Comparison of ENCODE assay signal across 10 cellular contexts in the genomic region with DNA sequence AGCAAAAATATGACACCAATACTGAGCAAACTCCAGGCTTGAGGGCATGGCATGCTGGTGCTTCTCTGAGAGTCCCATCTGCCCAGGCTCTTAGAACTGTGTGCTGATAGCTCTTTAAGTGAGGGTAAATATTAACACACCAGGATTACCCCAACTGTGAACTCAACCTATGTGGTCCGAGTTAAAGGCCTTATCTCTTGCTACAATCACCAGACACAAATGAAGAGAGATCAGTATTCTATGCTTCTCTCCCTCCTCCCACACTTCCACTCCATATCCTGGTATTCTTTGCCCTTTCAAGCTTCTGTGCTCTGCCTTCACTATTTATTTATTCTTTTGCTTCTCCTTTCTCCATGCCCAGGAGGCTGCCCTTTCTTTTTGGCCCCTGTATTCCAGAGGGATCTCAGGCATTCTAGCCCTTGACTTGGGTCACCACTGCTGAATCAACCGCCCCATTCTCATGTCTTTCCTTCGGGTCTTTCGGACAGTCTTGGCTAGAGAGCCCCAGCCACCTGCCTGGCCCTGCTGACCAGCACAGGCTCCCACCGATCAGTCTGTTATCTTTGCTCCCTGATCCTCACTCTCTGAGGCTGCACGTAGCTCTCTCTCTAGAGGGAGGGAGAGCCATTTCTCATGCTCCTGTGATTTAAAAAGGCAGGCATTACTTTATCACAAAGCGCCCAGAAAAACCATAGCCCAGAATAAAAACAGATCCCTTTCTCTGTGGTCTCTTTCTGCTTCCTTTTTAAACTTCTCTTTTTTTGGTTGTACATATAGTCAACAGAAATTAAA. TPM values are rescaled to one million over a fixed set of nuclear protein-coding genes. Genes with fewer than 3 reads are reported as not detected.
DNase-seq lines count a peak whose midpoint lies in the region; ATAC-seq and TF ChIP-seq lines count a peak whose summit lies in the region.
"Had no signal": no experiment of that assay in that cellular context is flagged by ENCODE, and none has a peak within 500 bp of the region (broad histone marks: within the 10 kb centered on the region; RNA-seq: fewer than 3 reads in every experiment).

No MANE protein-coding gene starts in this region.

- DNase-seq in GM23338 (ENCODE audit: low spot score) (no peak), NCI-H524 (lab: John Stamatoyannopoulos, UW) (peak; percentile 47 to 86), A673 (ENCODE audit: low spot score) (no peak), NCI-H187 (lab: John Stamatoyannopoulos, UW) (no peak)
- no peak for DNase-seq in central memory CD8-positive, alpha-beta T cell (ENCODE audit: low spot score in 2 of 2)
- no peak for DNase-seq in CD8-positive, alpha-beta T cell
- DNase-seq: activated CD4-positive, alpha-beta T cell treated with anti-CD3 and anti-CD28 coated beads, Interleukin-2, amount 10 ng/mL, durations not matched to agents 7 days and 5 days; NCI-H2171 had no signal

- H3F3A ChIP-seq in GM23338 (replicated peaks; ENCODE audit: low read depth) = no peaks in the 10 kb centered on the region

- H3K9me2 ChIP-seq in GM23338 (ENCODE audit: insufficient read depth) = no peaks in the 10 kb centered on the region

- 0 out of 2 replicates have a peak overlapping the region, but pooled peaks have one; percentile 64 for H2AFZ ChIP-seq in GM23338

- H3K4me2 ChIP-seq in GM23338 = no peak overlapping the region

- no peak overlapping the region for H3K9ac ChIP-seq in skeletal muscle tissue (ENCODE audit: low read depth in 1 of 3, low read length in 3 of 3)

- intact Hi-C loops in A673 (cut with micrococcal nuclease; ENCODE audit: unreplicated experiment) = no loop called here
- intact Hi-C loops in CD8-positive, alpha-beta T cell (cut with DNase I, micrococcal nuclease) = loop anchor here in 1 of 2 experiments (10.0 kb wide), 1 partner anchor 48 kb away; no protein-coding TSS in a partner anchor

- TF ChIP-seq CTCF in GM23338 (conservative IDR thresholded peaks at IDR 0.05; ENCODE audit: low read depth in 2 of 2) (no peak), A673 (conservative IDR thresholded peaks at IDR 0.05; ENCODE audit: low read depth, low read length) (no peak)
- TF ChIP-seq CTCF in CD8-positive, alpha-beta T cell (IDR thresholded peaks at IDR 0.05) = no peak

- H3K36me3 ChIP-seq in GM23338 (ENCODE audit: insufficient read depth) (no peaks in the 10 kb centered on the region), skeletal muscle tissue (ENCODE audit: control insufficient read depth in 3 of 3, insufficient read depth in 3 of 3, low read length in 3 of 3) (no peaks in the 10 kb centered on the region), A673 (ENCODE audit: insufficient read depth, low read length, poor library complexity, severe bottlenecking) (no peaks in the 10 kb centered on the region)
- H3K36me3 ChIP-seq in CD8-positive, alpha-beta T cell (ENCODE audit: insufficient read depth, low read length) = no peaks in the 10 kb centered on the region

- H4K20me1 ChIP-seq in GM23338 (replicated peaks; ENCODE audit: insufficient read depth) = no peaks in the 10 kb centered on the region

- H3K4me3 ChIP-seq in GM23338 (no peak overlapping the region), skeletal muscle tissue (ENCODE audit: low read length in 3 of 3) (no peak overlapping the region), A673 (ENCODE audit: low read depth, low read length, poor library complexity, severe bottlenecking) (no peak overlapping the region)
- no peak overlapping the region for H3K4me3 ChIP-seq in CD8-positive, alpha-beta T cell (ENCODE audit: low read depth, low read length)

- H3K27ac ChIP-seq in GM23338 (ENCODE audit: low read depth) (no peak overlapping the region), skeletal muscle tissue (ENCODE audit: low read depth, low read length) (peak overlapping the region; percentile 23), A673 (ENCODE audit: low read depth, low read length, poor library complexity, severe bottlenecking) (no peak overlapping the region)
- H3K27ac ChIP-seq in CD8-positive, alpha-beta T cell (ENCODE audit: low read depth, low read length) = no peak overlapping the region

- no peak overlapping the region for H3K27ac Mint-ChIP-seq in GM23338
- peak overlapping the region; percentile 47 for H3K27ac Mint-ChIP-seq in central memory CD8-positive, alpha-beta T cell (ENCODE audit: low read depth)
- no peak overlapping the region for H3K27ac Mint-ChIP-seq in CD8-positive, alpha-beta T cell
- H3K27ac Mint-ChIP-seq: activated CD4-positive, alpha-beta T cell treated with anti-CD3 and anti-CD28 coated beads, Interleukin-2, amount 10 ng/mL, durations not matched to agents 7 days and 5 days had no signal

- no peaks in the 10 kb centered on the region for H3K36me3 Mint-ChIP-seq in GM23338 (ENCODE audit: low read depth)
- H3K36me3 Mint-ChIP-seq in central memory CD8-positive, alpha-beta T cell (ENCODE audit: insufficient read depth) = no peaks in the 10 kb centered on the region
- no peaks in the 10 kb centered on the region for H3K36me3 Mint-ChIP-seq in CD8-positive, alpha-beta T cell

- no peaks in the 10 kb centered on the region for H3K9me3 ChIP-seq in skeletal muscle tissue (ENCODE audit: control insufficient read depth in 3 of 3, low read length in 3 of 3)
- no peaks in the 10 kb centered on the region for H3K9me3 ChIP-seq in A673 (ENCODE audit: low read depth, low read length, poor library complexity, severe bottlenecking)
- H3K9me3 ChIP-seq in CD8-positive, alpha-beta T cell (ENCODE audit: low read length) = no peaks in the 10 kb centered on the region

- POLR2A ChIA-PET in A673 (lab: Charles Lee; ENCODE audit: low non-redundant PET) = no interaction called here
- POLR2A ChIA-PET in CD8-positive, alpha-beta T cell (lab: Charles Lee) = no interaction called here

- no TSS peak for BruUV-seq in A673 (replicated peaks; lab: Mats Ljungman, UMichigan)

- no peaks in the 10 kb centered on the region for H3K79me2 ChIP-seq in GM23338 (replicated peaks; ENCODE audit: insufficient read depth)

- H3K4me1 ChIP-seq in GM23338 (ENCODE audit: insufficient read depth) (no peaks in the 10 kb centered on the region), skeletal muscle tissue (ENCODE audit: control insufficient read depth in 3 of 3, insufficient read depth in 3 of 3, low read length in 3 of 3) (peaks cover 0 to 4% (median 0%) of the 10 kb centered on the region in 3 donors), A673 (ENCODE audit: insufficient read depth, low read length, poor library complexity, severe bottlenecking) (no peaks in the 10 kb centered on the region)
- no peaks in the 10 kb centered on the region for H3K4me1 ChIP-seq in CD8-positive, alpha-beta T cell (ENCODE audit: insufficient read depth, low read length)

- ATAC-seq in GM23338 = peak; percentile 61
- ATAC-seq in central memory CD8-positive, alpha-beta T cell (replicated peaks; ENCODE audit: extremely low read depth, poor library complexity, severe bottlenecking) = no peak
- no peak for ATAC-seq in GM18519 (IDR thresholded peaks at IDR 0.05; ENCODE audit: low FRiP score, unreplicated experiment)
- no peak for ATAC-seq in CD8-positive, alpha-beta T cell

- peaks cover 2% of the 10 kb centered on the region for H3K27me3 Mint-ChIP-seq in GM23338 (ENCODE audit: insufficient read depth, low read depth, poor library complexity)
- H3K27me3 Mint-ChIP-seq in central memory CD8-positive, alpha-beta T cell = peaks cover 18% of the 10 kb centered on the region
- H3K27me3 Mint-ChIP-seq in CD8-positive, alpha-beta T cell (ENCODE audit: low read depth) = peaks cover 14% of the 10 kb centered on the region

- H3K27me3 ChIP-seq in GM23338 (ENCODE audit: insufficient read depth) (no peaks in the 10 kb centered on the region), skeletal muscle tissue (ENCODE audit: control insufficient read depth in 3 of 3, insufficient read depth in 3 of 3, low read length in 3 of 3) (no peaks in the 10 kb centered on the region), A673 (replicated peaks; ENCODE audit: insufficient read depth, low read depth, low read length, poor library complexity) (peaks cover 11% of the 10 kb centered on the region)
- no peaks in the 10 kb centered on the region for H3K27me3 ChIP-seq in CD8-positive, alpha-beta T cell (ENCODE audit: insufficient read depth, low read length)

- no peak overlapping the region for H3K4me3 Mint-ChIP-seq in GM23338
- no peak overlapping the region for H3K4me3 Mint-ChIP-seq in central memory CD8-positive, alpha-beta T cell
- H3K4me3 Mint-ChIP-seq in CD8-positive, alpha-beta T cell = no peak overlapping the region
- H3K4me3 Mint-ChIP-seq: activated CD4-positive, alpha-beta T cell treated with anti-CD3 and anti-CD28 coated beads, Interleukin-2, amount 10 ng/mL, durations not matched to agents 7 days and 5 days had no signal

- peaks cover 4% of the 10 kb centered on the region for H3K4me1 Mint-ChIP-seq in GM23338
- no peaks in the 10 kb centered on the region for H3K4me1 Mint-ChIP-seq in central memory CD8-positive, alpha-beta T cell
- peaks cover 8% of the 10 kb centered on the region for H3K4me1 Mint-ChIP-seq in CD8-positive, alpha-beta T cell (ENCODE audit: low read depth)

- CTCF ChIA-PET in A673 (lab: Charles Lee) = no interaction called here
- CTCF ChIA-PET in CD8-positive, alpha-beta T cell (lab: Charles Lee) = interaction anchor here (1.5 kb wide), 1 partner anchor 60 kb away, joined by 7 read pairs; no protein-coding TSS in a partner anchor

- no peaks in the 10 kb centered on the region for H3K9me3 Mint-ChIP-seq in GM23338
- no peaks in the 10 kb centered on the region for H3K9me3 Mint-ChIP-seq in central memory CD8-positive, alpha-beta T cell
- no peaks in the 10 kb centered on the region for H3K9me3 Mint-ChIP-seq in CD8-positive, alpha-beta T cell
- H3K9me3 Mint-ChIP-seq: activated CD4-positive, alpha-beta T cell treated with anti-CD3 and anti-CD28 coated beads, Interleukin-2, amount 10 ng/mL, durations not matched to agents 7 days and 5 days had no signal

TF ChIP-seq in GM23338, 12 proteins besides CTCF, POLR2A, EP300 and RAD21 (continues in another document):
- TF ChIP-seq EZH2 (IDR thresholded peaks at IDR 0.05; ENCODE audit: low read depth, unreplicated experiment) (no peak), EZH2phosphoT487 (IDR thresholded peaks at IDR 0.05; ENCODE audit: unreplicated experiment) (no peak)

RNA-seq across cellular contexts. Expression of gene HK2, which starts 17.2 kb away (rescaled TPM):
- total RNA-seq in GM23338 (2014; rRNA removed; shearing (Covaris generic)) = 54.7 and 56.0 TPM in 2 replicates
- polyA plus RNA-seq in GM23338 (2016; fragmentation: Nextera tagmentation; extraction: Ambion mirVana) = 23.2 and 24.3 TPM in 2 replicates
- total RNA-seq in skeletal muscle tissue (5.7 TPM), A673 (2021) (40.1 and 42.6 TPM in 2 replicates)
- 1 to 10 TPM; 6.5 to 8.9 TPM for total RNA-seq in CD8-positive, alpha-beta T cell

Comparison
In these comparisons a context has a peak if more than half of its experiments do, and no peak if none do; other contexts are left out.
1. DNase-seq: peak in NCI-H524 (2 of 2); none in GM23338 (single experiment), central memory CD8-positive, alpha-beta T cell (0 of 2), A673 (single experiment), CD8-positive, alpha-beta T cell (0 of 7) and NCI-H187 (0 of 2).